ENCODE assay signal across 1 cellular context in the genomic region with DNA sequence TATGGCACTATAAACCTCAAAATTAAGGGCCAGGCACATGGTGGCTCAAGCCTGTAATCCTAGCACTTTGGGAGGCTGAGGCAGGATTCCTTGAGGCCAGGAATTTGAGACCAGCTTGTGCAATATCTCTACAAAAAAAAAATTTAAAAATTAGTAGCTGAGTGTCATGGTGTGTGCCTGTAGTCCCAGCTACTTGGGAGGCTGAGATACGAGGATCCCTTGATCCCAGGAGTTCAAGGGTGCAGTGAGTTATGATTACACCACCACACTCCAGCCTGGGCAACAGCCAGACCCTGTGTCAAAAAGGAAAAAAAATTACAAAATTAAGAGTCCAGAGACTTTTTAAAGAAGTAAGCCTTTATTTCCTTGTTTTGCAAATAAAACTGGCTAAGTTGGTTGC.
TF ChIP-seq lines count a peak whose summit lies in the region.

No MANE protein-coding gene starts in this region.

TF ChIP-seq in GM12878, 131 proteins besides CTCF, POLR2A, EP300 and RAD21:
- TF ChIP-seq POLR2AphosphoS5 (IDR thresholded peaks at IDR 0.05; ENCODE audit: low read length) (0 out of 2 replicates have a peak, but pooled peaks have one; percentile 1), BHLHE40 (IDR thresholded peaks at IDR 0.05; ENCODE audit: borderline replicate concordance in 1 of 2, low read depth in 2 of 2, low read length in 1 of 2) (no peak), POU2F2 (IDR thresholded peaks at IDR 0.05; ENCODE audit: borderline replicate concordance, low read depth, low read length) (no peak)
